Comparison of ENCODE assay signal across 8 cellular contexts in genomic region chr7:20784311-20785210, GRCh38. TPM values are rescaled to one million over a fixed set of nuclear protein-coding genes. Genes with fewer than 3 reads are reported as not detected.
DNase-seq lines count a peak whose midpoint lies in the region; ATAC-seq and TF ChIP-seq lines count a peak whose summit lies in the region.

No MANE protein-coding gene starts in this region.

- in situ Hi-C loops in brain microvascular endothelial cell (cut with HindIII; ENCODE audit: low pct_ligation_motif_present, low sequenced_read_pairs) = no loop called here

- TF ChIP-seq POLR2A in GM18505 (IDR thresholded peaks at IDR 0.05; ENCODE audit: borderline replicate concordance, extremely low read depth, insufficient read depth, insufficient read length) = no peak

- no peak overlapping the region for H3K27ac ChIP-seq in brain microvascular endothelial cell

- peak overlapping the region in 7 of 8 donors; percentile 9 to 89 (median 83) for H3K4me3 Mint-ChIP-seq in naive B cell

- peaks cover 18 to 28% (median 26%) of the 10 kb centered on the region in 3 donors for H3K4me1 Mint-ChIP-seq in naive B cell

- peaks cover 71 to 77% (median 73%) of the 10 kb centered on the region in 3 donors for H3K27me3 Mint-ChIP-seq in naive B cell

- DNase-seq in COR-L47 (lab: John Stamatoyannopoulos, UW) (peak; percentile 62), HK-2 (ENCODE audit: unreplicated experiment) (peak; percentile 65), brain microvascular endothelial cell (no peak), naive B cell (no peak), GOT3 (lab: John Stamatoyannopoulos, UW) (no peak)

- peak; percentile 8 for TF ChIP-seq CTCF in brain microvascular endothelial cell (IDR thresholded peaks at IDR 0.05; ENCODE audit: low read depth, low read length, missing control alignments)

- H3K27me3 ChIP-seq in brain microvascular endothelial cell (replicated peaks) = peaks cover 72% of the 10 kb centered on the region

- H3K4me3 ChIP-seq in brain microvascular endothelial cell (ENCODE audit: low read depth, low read length) = no peak overlapping the region

- ATAC-seq in naive B cell (ENCODE audit: low read depth in 2 of 2) = peak; percentile 13 to 16
- no peak for ATAC-seq in GM18505 (IDR thresholded peaks at IDR 0.05; ENCODE audit: unreplicated experiment)
- no peak for ATAC-seq in GM18858 (IDR thresholded peaks at IDR 0.05; ENCODE audit: unreplicated experiment)
- ATAC-seq in GM21717 (IDR thresholded peaks at IDR 0.05; ENCODE audit: unreplicated experiment) = no peak

- H3K36me3 ChIP-seq in brain microvascular endothelial cell (replicated peaks) = no peaks in the 10 kb centered on the region

- peaks cover 8 to 23% of the 10 kb centered on the region in 2 donors for H3K36me3 Mint-ChIP-seq in naive B cell

- H3K9me3 Mint-ChIP-seq in naive B cell = peaks cover 4 to 37% (median 24%) of the 10 kb centered on the region in 7 donors

- H3K27ac Mint-ChIP-seq in naive B cell = peak overlapping the region in 2 of 6 donors; percentile 68 to 93

RNA-seq across cellular contexts. Expression of gene SP8, which starts 2.1 kb away (rescaled TPM):
- not detected for polyA plus RNA-seq in naive B cell (ENCODE audit: low read depth in 6 of 6)

Comparison
In these comparisons a context has a peak if more than half of its experiments do, and no peak if none do; other contexts are left out.
1. DNase-seq: peak in COR-L47 (single experiment) and HK-2 (single experiment); none in brain microvascular endothelial cell (single experiment), naive B cell (single experiment) and GOT3 (single experiment).
2. ATAC-seq: peak in naive B cell (2 of 2); none in GM18505 (single experiment), GM18858 (single experiment) and GM21717 (single experiment).